Comparison of ENCODE assay signal across 8 cellular contexts in the genomic region with DNA sequence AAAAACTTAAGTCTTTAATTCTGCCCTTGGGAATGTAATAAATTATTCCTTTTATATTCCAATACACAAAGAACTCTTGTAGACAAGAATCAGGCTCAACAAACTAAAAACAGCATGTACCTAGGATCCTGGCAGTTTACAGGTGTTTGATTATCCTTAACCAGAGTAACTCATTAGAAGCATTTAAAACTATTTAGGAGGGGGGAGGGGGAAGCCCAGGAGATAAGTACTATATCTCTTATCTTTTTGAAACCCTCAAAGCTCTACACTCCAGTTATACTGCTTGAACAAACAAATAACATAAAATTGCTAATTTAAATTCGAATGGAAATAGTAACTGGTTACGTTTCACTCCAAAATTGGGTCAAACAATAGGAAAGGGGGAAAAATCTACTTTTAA. TPM values are rescaled to one million over a fixed set of nuclear protein-coding genes. Genes with fewer than 3 reads are reported as not detected.
DNase-seq lines count a peak whose midpoint lies in the region; ATAC-seq and TF ChIP-seq lines count a peak whose summit lies in the region.

No MANE protein-coding gene starts in this region.

- H3K36me3 ChIP-seq in hepatocyte (replicated peaks; ENCODE audit: insufficient read depth, low read depth), result no peaks in the 10 kb centered on the region

- peak overlapping the region; percentile 95 for H3K4me3 Mint-ChIP-seq in activated B cell treated with CpG ODN at 0.5 μM for 24 hours
- peak overlapping the region; percentile 95 for H3K4me3 Mint-ChIP-seq in stimulated activated memory B cell treated with anti-CD40 and anti-IgM and Interleukin-4, amounts not matched to agents 10 μg/mL and 1 μg/mL and 100 μg/mL, for 72 hours

- no peaks in the 10 kb centered on the region for H3K27me3 Mint-ChIP-seq in activated B cell treated with CpG ODN at 0.5 μM for 24 hours
- no peaks in the 10 kb centered on the region for H3K27me3 Mint-ChIP-seq in stimulated activated memory B cell treated with anti-CD40 and anti-IgM and Interleukin-4, amounts not matched to agents 10 μg/mL and 1 μg/mL and 100 μg/mL, for 72 hours

- peak overlapping the region; percentile 95 for H3K27ac Mint-ChIP-seq in activated B cell treated with CpG ODN at 0.5 μM for 24 hours
- H3K27ac Mint-ChIP-seq in stimulated activated memory B cell treated with anti-CD40 and anti-IgM and Interleukin-4, amounts not matched to agents 10 μg/mL and 1 μg/mL and 100 μg/mL, for 72 hours, result peak overlapping the region; percentile 100

- peak overlapping the region; percentile 95 for H3K4me3 ChIP-seq in hepatocyte

- no peaks in the 10 kb centered on the region for H3K9me3 Mint-ChIP-seq in activated B cell treated with CpG ODN at 0.5 μM for 24 hours
- no peaks in the 10 kb centered on the region for H3K9me3 Mint-ChIP-seq in stimulated activated memory B cell treated with anti-CD40 and anti-IgM and Interleukin-4, amounts not matched to agents 10 μg/mL and 1 μg/mL and 100 μg/mL, for 72 hours

- CTCF ChIA-PET in activated B cell treated with CpG ODN at 0.5 μM for 24 hours (lab: Charles Lee), result interaction anchor here (1.1 to 1.8 kb wide), 3 partner anchors 13 to 212 kb away, joined by 3 to 11 read pairs (median 3); no protein-coding TSS in a partner anchor

- H3K9me2 ChIP-seq in hepatocyte (replicated peaks; ENCODE audit: insufficient read depth), result no peaks in the 10 kb centered on the region

- no peak overlapping the region for H2AFZ ChIP-seq in hepatocyte

- TF ChIP-seq CTCF in activated B cell treated with CpG ODN at 0.5 μM for 24 hours (IDR thresholded peaks at IDR 0.05) (no peak), hepatocyte (IDR thresholded peaks at IDR 0.05; ENCODE audit: poor library complexity) (no peak)

- POLR2A ChIA-PET in activated B cell treated with CpG ODN at 0.5 μM for 24 hours (lab: Charles Lee), result interaction anchor here (0.9 to 3.7 kb wide), 5 partner anchors 20 to 303 kb away, joined by 3 to 49 read pairs (median 39); partner anchors contain the start of genes ISY1 and RAB43

- WGBS in hepatocyte (ENCODE audit: low lambda C conversion rate, missing lambda C conversion rate), result 15% methylated on average over 2 of the region's 2 CpGs

- peaks cover 55% of the 10 kb centered on the region for H3K36me3 Mint-ChIP-seq in activated B cell treated with CpG ODN at 0.5 μM for 24 hours (ENCODE audit: low read depth)
- peaks cover 33% of the 10 kb centered on the region for H3K36me3 Mint-ChIP-seq in stimulated activated memory B cell treated with anti-CD40 and anti-IgM and Interleukin-4, amounts not matched to agents 10 μg/mL and 1 μg/mL and 100 μg/mL, for 72 hours

- peaks cover 61% of the 10 kb centered on the region for H4K20me1 ChIP-seq in hepatocyte (ENCODE audit: insufficient read depth, poor library complexity, severe bottlenecking)

- peaks cover 91% of the 10 kb centered on the region for H3K79me2 ChIP-seq in hepatocyte

- no peaks in the 10 kb centered on the region for H3K9me3 ChIP-seq in hepatocyte (ENCODE audit: low read depth)

- DNase-seq in NCI-H82 (lab: John Stamatoyannopoulos, UW), result peak; percentile 50
- no peak for DNase-seq in NCI-H82 treated with DMSO at 0.1 percent for 48 hours (lab: John Stamatoyannopoulos, UW; ENCODE audit: unreplicated experiment)
- no peak for DNase-seq in activated B cell treated with CpG ODN at 0.5 μM for 24 hours
- DNase-seq in hepatocyte (ENCODE audit: low spot score), result no peak
- DNase-seq in hepatic stellate cell (ENCODE audit: low spot score), result no peak

- H3K27ac ChIP-seq in hepatocyte, result peak overlapping the region; percentile 99

- peak overlapping the region; percentile 81 for H3K4me2 ChIP-seq in hepatocyte

- H3K4me1 Mint-ChIP-seq in activated B cell treated with CpG ODN at 0.5 μM for 24 hours, result peaks cover 60% of the 10 kb centered on the region
- peaks cover 65% of the 10 kb centered on the region for H3K4me1 Mint-ChIP-seq in stimulated activated memory B cell treated with anti-CD40 and anti-IgM and Interleukin-4, amounts not matched to agents 10 μg/mL and 1 μg/mL and 100 μg/mL, for 72 hours

- H3K27me3 ChIP-seq in hepatocyte, result no peaks in the 10 kb centered on the region

- ATAC-seq in activated B cell treated with CpG ODN at 0.5 μM for 24 hours (ENCODE audit: low read depth) (no peak), HG02973 (IDR thresholded peaks at IDR 0.05; ENCODE audit: unreplicated experiment) (no peak), HG03196 (IDR thresholded peaks at IDR 0.05; ENCODE audit: unreplicated experiment) (no peak)
- ATAC-seq in stimulated activated memory B cell treated with anti-CD40 and anti-IgM and Interleukin-4, amounts not matched to agents 10 μg/mL and 1 μg/mL and 100 μg/mL, for 72 hours, result no peak

- intact Hi-C loops in activated B cell treated with CpG ODN at 0.5 μM for 24 hours (cut with micrococcal nuclease), result loop anchor here (2.0 to 10.0 kb wide), 6 partner anchors 15 to 930 kb away; partner anchors contain the start of genes ACAD9 and IFT122

- H3K4me1 ChIP-seq in hepatocyte (ENCODE audit: insufficient read depth), result peaks cover 33% of the 10 kb centered on the region

RNA-seq across cellular contexts. Expression of gene CNBP, which starts 1.9 kb away (rescaled TPM):
- total RNA-seq in activated B cell treated with CpG ODN at 0.5 μM for 24 hours (281 and 303 TPM in 2 replicates), hepatocyte (289 and 295 TPM in 2 replicates)
- 308 and 316 TPM in 2 replicates for polyA plus RNA-seq in hepatocyte

RNA-seq across cellular contexts. Expression of gene ISY1, which starts 21.0 kb away (rescaled TPM):
- total RNA-seq in activated B cell treated with CpG ODN at 0.5 μM for 24 hours (47.7 and 52.9 TPM in 2 replicates), hepatocyte (20.1 and 23.0 TPM in 2 replicates)
- polyA plus RNA-seq in hepatocyte, result 35.8 and 38.8 TPM in 2 replicates
